Comparison of ENCODE assay signal across 25 cellular contexts in the genomic region with DNA sequence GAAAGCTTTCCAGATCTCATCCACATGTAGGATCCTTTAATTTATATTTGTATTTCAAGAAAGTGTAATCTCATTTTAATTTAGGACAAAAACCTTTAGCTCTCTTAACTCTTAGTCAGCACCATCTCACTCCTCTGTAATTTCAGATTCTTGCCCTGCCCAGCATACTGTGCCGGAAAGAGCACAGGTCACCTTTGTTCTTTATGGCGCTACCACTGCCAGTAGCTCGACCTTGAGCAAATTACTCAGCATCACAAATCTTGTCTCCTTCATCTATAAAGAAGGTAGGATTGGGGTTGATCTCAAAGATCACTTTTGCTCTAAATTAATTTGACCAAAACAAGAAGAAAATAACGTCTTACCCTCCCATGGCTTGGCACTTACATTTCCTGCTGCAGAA. TPM values are rescaled to one million over a fixed set of nuclear protein-coding genes. Genes with fewer than 3 reads are reported as not detected.
A peak's percentile ranks its signal among the peaks of the same experiment; 100 is the strongest.
DNase-seq lines count a peak whose midpoint lies in the region; TF ChIP-seq lines count a peak whose summit lies in the region.
"Had no signal": no experiment of that assay in that cellular context is flagged by ENCODE, and none has a peak within 500 bp of the region (broad histone marks: within the 10 kb centered on the region; RNA-seq: fewer than 3 reads in every experiment).

No MANE protein-coding gene starts in this region.

- no peak overlapping the region for H3K4me3 Mint-ChIP-seq in progenitor cell of endocrine pancreas (ENCODE audit: low read depth)
- H3K4me3 Mint-ChIP-seq: CD14-positive monocyte; CD4-positive, alpha-beta memory T cell; CD4-positive, CD25-positive, alpha-beta regulatory T cell; CD8-positive, alpha-beta memory T cell had no signal

- H4K20me1 ChIP-seq in osteoblast (ENCODE audit: insufficient read depth, low read length), result no peaks in the 10 kb centered on the region
- H4K20me1 ChIP-seq: BLaER1 had no signal

- TF ChIP-seq CTCF in progenitor cell of endocrine pancreas (IDR thresholded peaks at IDR 0.05; ENCODE audit: unreplicated experiment) (no peak), osteoblast (IDR thresholded peaks at IDR 0.05; ENCODE audit: extremely low read depth, low read depth, low read length) (no peak)

- H3K27ac ChIP-seq in osteoblast (ENCODE audit: low read depth, low read length), result no peak overlapping the region
- H3K27ac ChIP-seq: A549, BLaER1 had no signal

- H3K79me2 ChIP-seq in osteoblast (ENCODE audit: insufficient read depth, low read length), result no peaks in the 10 kb centered on the region

- no peak overlapping the region for H3K4me3 ChIP-seq in osteoblast (ENCODE audit: insufficient read depth, low read length)
- H3K4me3 ChIP-seq: A549, BLaER1, GM12878 had no signal

- H3K9me3 ChIP-seq in osteoblast (ENCODE audit: low read depth, low read length), result no peaks in the 10 kb centered on the region
- H3K9me3 ChIP-seq: A549, BE2C, BLaER1 had no signal

- H3K4me1 ChIP-seq in osteoblast (ENCODE audit: insufficient read depth, low read length), result peaks cover 15% of the 10 kb centered on the region
- H3K4me1 ChIP-seq: BE2C, BLaER1 had no signal

- H3K27me3 ChIP-seq in osteoblast (ENCODE audit: insufficient read depth, low read length), result peaks cover 2% of the 10 kb centered on the region
- H3K27me3 ChIP-seq: BE2C, BLaER1 had no signal

- H3K4me2 ChIP-seq in osteoblast (ENCODE audit: insufficient read depth, low read length), result no peak overlapping the region
- H3K4me2 ChIP-seq: A549, BLaER1 had no signal

- H3K4me1 Mint-ChIP-seq in progenitor cell of endocrine pancreas (ENCODE audit: low read depth), result peaks cover 5% of the 10 kb centered on the region
- H3K4me1 Mint-ChIP-seq: CD14-positive monocyte; CD4-positive, alpha-beta memory T cell; CD4-positive, CD25-positive, alpha-beta regulatory T cell; CD8-positive, alpha-beta memory T cell had no signal

- peak overlapping the region; percentile 67 for H3K27ac Mint-ChIP-seq in progenitor cell of endocrine pancreas
- H3K27ac Mint-ChIP-seq: CD4-positive, alpha-beta memory T cell; CD4-positive, CD25-positive, alpha-beta regulatory T cell; CD8-positive, alpha-beta memory T cell had no signal

- DNase-seq in LoVo (ENCODE audit: low spot score), result peak; percentile 7
- DNase-seq in left kidney (ENCODE audit: low read depth, low spot score), result peak; percentile 46
- DNase-seq in progenitor cell of endocrine pancreas (ENCODE audit: low spot score, unreplicated experiment), result no peak
- DNase-seq in activated naive CD4-positive, alpha-beta T cell treated with anti-CD3 and anti-CD28 coated beads, Interleukin-2, amount 50 U/mL, for 16 hours, result no peak
- no peak for DNase-seq in AG08396 (ENCODE audit: low spot score)
- no peak for DNase-seq in NCI-H2227 (lab: John Stamatoyannopoulos, UW; ENCODE audit: unreplicated experiment)
- no peak for DNase-seq in osteoblast (ENCODE audit: insufficient read length, low spot score, missing footprints)
- DNase-seq: BE2C; C1 segment of cervical spinal cord; CD4-positive, alpha-beta memory T cell; CD4-positive, CD25-positive, alpha-beta regulatory T cell; CD8-positive, alpha-beta memory T cell; COR-L47; DMS 273 treated with DMSO at 0.1 percent for 48 hours; DMS153; DMS53; DMS79; DND-41; EL; GDM1 had no signal

- H3K27me3 Mint-ChIP-seq in progenitor cell of endocrine pancreas, result peaks cover 2% of the 10 kb centered on the region
- H3K27me3 Mint-ChIP-seq: CD4-positive, CD25-positive, alpha-beta regulatory T cell had no signal

- H2AFZ ChIP-seq in osteoblast (ENCODE audit: low read length), result no peak overlapping the region

- no peaks in the 10 kb centered on the region for H3K36me3 Mint-ChIP-seq in progenitor cell of endocrine pancreas (ENCODE audit: insufficient read depth)
- H3K36me3 Mint-ChIP-seq: CD14-positive monocyte; CD4-positive, alpha-beta memory T cell; CD4-positive, CD25-positive, alpha-beta regulatory T cell; CD8-positive, alpha-beta memory T cell had no signal

- no peaks in the 10 kb centered on the region for H3K9me3 Mint-ChIP-seq in progenitor cell of endocrine pancreas (ENCODE audit: low read depth)

- no peaks in the 10 kb centered on the region for H3K36me3 ChIP-seq in osteoblast (ENCODE audit: insufficient read depth, low read length)
- H3K36me3 ChIP-seq: BE2C, BLaER1 had no signal

RNA-seq across cellular contexts. Expression of a gene that starts 56.1 kb away (rescaled TPM):
- total RNA-seq in progenitor cell of endocrine pancreas, result 0.19 and 0.49 TPM in 2 replicates
- total RNA-seq in osteoblast, result under 0.01 TPM in 2 replicates
- total RNA-seq: CD4-positive, alpha-beta memory T cell; CD4-positive, CD25-positive, alpha-beta regulatory T cell; G401 had no signal

Comparison
In these comparisons a context has a peak if more than half of its experiments do, and no peak if none do; other contexts are left out.
1. DNase-seq: peak in LoVo (single experiment) and left kidney (single experiment); none in progenitor cell of endocrine pancreas (single experiment), activated naive CD4-positive, alpha-beta T cell treated with anti-CD3 and anti-CD28 coated beads, Interleukin-2, amount 50 U/mL, for 16 hours (single experiment), AG08396 (single experiment), NCI-H2227 (single experiment) and osteoblast (single experiment).